Comparison of ENCODE assay signal across 17 cellular contexts in the genomic region with DNA sequence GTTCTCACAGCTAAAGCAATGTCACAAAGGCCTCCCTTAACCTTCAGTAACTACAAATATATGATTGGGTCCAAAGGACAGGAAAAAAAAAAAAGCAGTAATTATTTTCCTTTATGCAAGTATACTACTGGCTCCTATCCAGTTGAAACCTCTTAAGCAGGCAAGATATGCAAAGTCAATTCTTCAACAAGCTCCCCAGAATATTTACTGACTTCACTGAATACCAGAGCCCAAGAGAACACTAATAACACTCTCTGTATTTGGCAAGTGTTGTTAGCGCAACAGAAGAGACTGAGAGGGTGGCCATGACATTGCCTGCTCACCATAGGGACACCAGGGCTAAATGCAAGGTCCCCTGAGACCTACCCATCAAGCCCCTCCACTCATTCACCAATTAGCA.
DNase-seq lines count a peak whose midpoint lies in the region; ATAC-seq and TF ChIP-seq lines count a peak whose summit lies in the region.
"Had no signal": no experiment of that assay in that cellular context is flagged by ENCODE, and none has a peak within 500 bp of the region (broad histone marks: within the 10 kb centered on the region; RNA-seq: fewer than 3 reads in every experiment).

No MANE protein-coding gene starts in this region.

- H3K27me3 ChIP-seq in Caco-2 (replicated peaks; ENCODE audit: control insufficient read depth, insufficient read depth, low read length) (no peaks in the 10 kb centered on the region), lower lobe of right lung (ENCODE audit: low read depth) (no peaks in the 10 kb centered on the region), endodermal cell (ENCODE audit: control insufficient read depth, insufficient read depth, low read length, poor library complexity, severe bottlenecking) (no peaks in the 10 kb centered on the region)
- H3K27me3 ChIP-seq: SJSA1 had no signal

- H3K9me3 ChIP-seq in Caco-2 (no peaks in the 10 kb centered on the region), lower lobe of right lung (no peaks in the 10 kb centered on the region), endodermal cell (ENCODE audit: control insufficient read depth, low read length) (no peaks in the 10 kb centered on the region)
- H3K9me3 ChIP-seq: SJSA1 had no signal

- CTCF ChIA-PET in Caco-2 (lab: Charles Lee) = interaction anchor here (0.6 to 1.9 kb wide), 4 partner anchors 37 to 109 kb away, joined by 3 to 6 read pairs (median 4); no protein-coding TSS in a partner anchor
- CTCF ChIA-PET in GM10248 (lab: Yijun Ruan, JAX) = interaction anchor here (1.1 to 3.2 kb wide), 7 partner anchors 8 to 208 kb away, joined by 3 to 14 read pairs (median 5); no protein-coding TSS in a partner anchor

- ATAC-seq in GM19351 (IDR thresholded peaks at IDR 0.05; ENCODE audit: unreplicated experiment) = peak; percentile 21
- ATAC-seq in lower lobe of right lung = peak; percentile 88 to 90
- ATAC-seq: naive thymus-derived CD4-positive, alpha-beta T cell had no signal

- H3K4me1 Mint-ChIP-seq in Caco-2 (ENCODE audit: low read depth, unreplicated experiment) (peaks cover 40% of the 10 kb centered on the region), endodermal cell (peaks cover 10% of the 10 kb centered on the region)
- H3K4me1 Mint-ChIP-seq in activated T-helper 2 cell treated with anti-CD3 and anti-CD28 coated beads, Interferon-gamma antibody, Interleukin-2, Interleukin-4, amounts not matched to agents 10 μg/mL and 5 μg/mL and 100 μg/mL, durations not matched to agents 14 hours and 24 hours and 36 hours (ENCODE audit: low read depth) = peaks cover 43% of the 10 kb centered on the region

- H3K27me3 Mint-ChIP-seq in Caco-2 (ENCODE audit: insufficient read depth, unreplicated experiment) (no peaks in the 10 kb centered on the region), endodermal cell (ENCODE audit: insufficient read depth) (no peaks in the 10 kb centered on the region)
- H3K27me3 Mint-ChIP-seq in activated T-helper 2 cell treated with anti-CD3 and anti-CD28 coated beads, Interferon-gamma antibody, Interleukin-2, Interleukin-4, amounts not matched to agents 10 μg/mL and 5 μg/mL and 100 μg/mL, durations not matched to agents 14 hours and 24 hours and 36 hours (ENCODE audit: low read depth) = no peaks in the 10 kb centered on the region
- H3K27me3 Mint-ChIP-seq: activated naive CD8-positive, alpha-beta T cell treated with anti-CD3 and anti-CD28 coated beads, Interleukin-2, amount 10 ng/mL, durations not matched to agents 7 days and 5 days; IgD-negative memory B cell; naive thymus-derived CD4-positive, alpha-beta T cell had no signal

- H3K4me1 ChIP-seq in Caco-2 = peaks cover 42% of the 10 kb centered on the region
- no peaks in the 10 kb centered on the region for H3K4me1 ChIP-seq in lower lobe of right lung
- H3K4me1 ChIP-seq in endodermal cell (ENCODE audit: control insufficient read depth, insufficient read depth, low read length) = no peaks in the 10 kb centered on the region

- H3K9me3 Mint-ChIP-seq in Caco-2 (ENCODE audit: unreplicated experiment) (no peaks in the 10 kb centered on the region), endodermal cell (no peaks in the 10 kb centered on the region)
- H3K9me3 Mint-ChIP-seq in activated T-helper 2 cell treated with anti-CD3 and anti-CD28 coated beads, Interferon-gamma antibody, Interleukin-2, Interleukin-4, amounts not matched to agents 10 μg/mL and 5 μg/mL and 100 μg/mL, durations not matched to agents 14 hours and 24 hours and 36 hours = peaks cover 4% of the 10 kb centered on the region
- H3K9me3 Mint-ChIP-seq: activated naive CD8-positive, alpha-beta T cell treated with anti-CD3 and anti-CD28 coated beads, Interleukin-2, amount 10 ng/mL, durations not matched to agents 7 days and 5 days; CD14-positive monocyte had no signal

- H3K36me3 Mint-ChIP-seq in Caco-2 (ENCODE audit: insufficient read depth, unreplicated experiment) (peaks cover 82% of the 10 kb centered on the region), endodermal cell (ENCODE audit: low read depth) (no peaks in the 10 kb centered on the region)
- peaks cover 11% of the 10 kb centered on the region for H3K36me3 Mint-ChIP-seq in activated T-helper 2 cell treated with anti-CD3 and anti-CD28 coated beads, Interferon-gamma antibody, Interleukin-2, Interleukin-4, amounts not matched to agents 10 μg/mL and 5 μg/mL and 100 μg/mL, durations not matched to agents 14 hours and 24 hours and 36 hours (ENCODE audit: low read depth)

- no peaks in the 10 kb centered on the region for H3K36me3 ChIP-seq in Caco-2 (ENCODE audit: control insufficient read depth, insufficient read depth, low read length)
- H3K36me3 ChIP-seq in lower lobe of right lung = no peaks in the 10 kb centered on the region
- no peaks in the 10 kb centered on the region for H3K36me3 ChIP-seq in endodermal cell (ENCODE audit: control insufficient read depth, insufficient read depth, low read length)
- H3K36me3 ChIP-seq: SJSA1 had no signal

- no peak overlapping the region for H3K9ac ChIP-seq in endodermal cell (ENCODE audit: extremely low read depth, low read length, poor library complexity, severe bottlenecking)

- intact Hi-C loops in Caco-2 (cut with micrococcal nuclease; ENCODE audit: unreplicated experiment) (no loop called here), lower lobe of right lung (cut with DNase I) (no loop called here)
- intact Hi-C loops in activated T-helper 2 cell treated with anti-CD3 and anti-CD28 coated beads, Interferon-gamma antibody, Interleukin-2, Interleukin-4, amounts not matched to agents 10 μg/mL and 5 μg/mL and 100 μg/mL, durations not matched to agents 14 hours and 24 hours and 36 hours (cut with micrococcal nuclease) = loop anchor here (5.0 kb wide), 2 partner anchors 34 to 264 kb away; no protein-coding TSS in a partner anchor

- H3K4me3 Mint-ChIP-seq in Caco-2 (ENCODE audit: unreplicated experiment) = no peak overlapping the region
- no peak overlapping the region for H3K4me3 Mint-ChIP-seq in activated T-helper 2 cell treated with anti-CD3 and anti-CD28 coated beads, Interferon-gamma antibody, Interleukin-2, Interleukin-4, amounts not matched to agents 10 μg/mL and 5 μg/mL and 100 μg/mL, durations not matched to agents 14 hours and 24 hours and 36 hours (ENCODE audit: low read depth)
- no peak overlapping the region for H3K4me3 Mint-ChIP-seq in endodermal cell
- H3K4me3 Mint-ChIP-seq: activated naive CD8-positive, alpha-beta T cell treated with anti-CD3 and anti-CD28 coated beads, Interleukin-2, amount 10 ng/mL, durations not matched to agents 7 days and 5 days; CD14-positive monocyte; IgD-negative memory B cell; naive thymus-derived CD4-positive, alpha-beta T cell had no signal

- peak overlapping the region; percentile 46 for H3K27ac Mint-ChIP-seq in Caco-2 (ENCODE audit: unreplicated experiment)
- H3K27ac Mint-ChIP-seq in activated T-helper 2 cell treated with anti-CD3 and anti-CD28 coated beads, Interferon-gamma antibody, Interleukin-2, Interleukin-4, amounts not matched to agents 10 μg/mL and 5 μg/mL and 100 μg/mL, durations not matched to agents 14 hours and 24 hours and 36 hours = peak overlapping the region; percentile 48
- H3K27ac Mint-ChIP-seq in endodermal cell = no peak overlapping the region
- H3K27ac Mint-ChIP-seq: activated naive CD8-positive, alpha-beta T cell treated with anti-CD3 and anti-CD28 coated beads, Interleukin-2, amount 10 ng/mL, durations not matched to agents 7 days and 5 days; CD14-positive monocyte; naive thymus-derived CD4-positive, alpha-beta T cell had no signal

- POLR2A ChIA-PET in Caco-2 (lab: Charles Lee) = no interaction called here
- POLR2A ChIA-PET in GM10248 (lab: Yijun Ruan, JAX) = interaction anchor here (0.7 kb wide), 1 partner anchor 35 kb away, joined by 8 read pairs; no protein-coding TSS in a partner anchor

- no TSS peak for BruUV-seq in Caco-2 (replicated peaks; lab: Mats Ljungman, UMichigan)

- H3K4me3 ChIP-seq in Caco-2 (ENCODE audit: low read depth, low read length) (no peak overlapping the region), lower lobe of right lung (no peak overlapping the region), endodermal cell (ENCODE audit: low read length) (no peak overlapping the region)
- H3K4me3 ChIP-seq: SJSA1, skin epidermis had no signal

- DNase-seq in Caco-2 (no peak), lower lobe of right lung (no peak), endodermal cell (no peak), HuH-7 (ENCODE audit: low spot score) (no peak), GM10248 (ENCODE audit: extremely low spot score) (no peak), caudate nucleus (lab: John Stamatoyannopoulos, UW) (no peak)
- DNase-seq in activated T-helper 2 cell treated with anti-CD3 and anti-CD28 coated beads, Interferon-gamma antibody, Interleukin-2, Interleukin-4, amounts not matched to agents 10 μg/mL and 5 μg/mL and 100 μg/mL, durations not matched to agents 14 hours and 24 hours and 36 hours (ENCODE audit: low spot score) = no peak
- DNase-seq: activated naive CD8-positive, alpha-beta T cell treated with anti-CD3 and anti-CD28 coated beads, Interleukin-2, amount 10 ng/mL, durations not matched to agents 7 days and 5 days; GF-D8; naive thymus-derived CD4-positive, alpha-beta T cell; NCI-H526 treated with DMSO at 0.1 percent for 48 hours had no signal

- peak overlapping the region; percentile 69 for H3K27ac ChIP-seq in lower lobe of right lung
- no peak overlapping the region for H3K27ac ChIP-seq in endodermal cell (ENCODE audit: low read depth, low read length)
- H3K27ac ChIP-seq in caudate nucleus (ENCODE audit: low read depth, low read length) = no peak overlapping the region
- H3K27ac ChIP-seq: SJSA1, skin epidermis, VCaP had no signal

- 92% methylated on average over 1 of the region's 1 CpG; no CpG with 5 or more reads in 1 of the 2 experiments for WGBS in endodermal cell (ENCODE audit: insufficient coverage in 1 of 2, insufficient read length in 1 of 2), 2 experiments

- TF ChIP-seq CTCF in Caco-2 (IDR thresholded peaks at IDR 0.05; ENCODE audit: insufficient read depth in 1 of 2, low read depth in 1 of 2, low read length in 1 of 2, severe bottlenecking in 1 of 2, unreplicated experiment in 1 of 2) (no peak), lower lobe of right lung (IDR thresholded peaks at IDR 0.05) (no peak), endodermal cell (conservative IDR thresholded peaks at IDR 0.05) (no peak), GM10248 (IDR thresholded peaks at IDR 0.05; ENCODE audit: control extremely low read depth, extremely low read depth, low read depth, missing control alignments) (no peak)
